ENCODE assay signal across 25 cellular contexts in the genomic region with DNA sequence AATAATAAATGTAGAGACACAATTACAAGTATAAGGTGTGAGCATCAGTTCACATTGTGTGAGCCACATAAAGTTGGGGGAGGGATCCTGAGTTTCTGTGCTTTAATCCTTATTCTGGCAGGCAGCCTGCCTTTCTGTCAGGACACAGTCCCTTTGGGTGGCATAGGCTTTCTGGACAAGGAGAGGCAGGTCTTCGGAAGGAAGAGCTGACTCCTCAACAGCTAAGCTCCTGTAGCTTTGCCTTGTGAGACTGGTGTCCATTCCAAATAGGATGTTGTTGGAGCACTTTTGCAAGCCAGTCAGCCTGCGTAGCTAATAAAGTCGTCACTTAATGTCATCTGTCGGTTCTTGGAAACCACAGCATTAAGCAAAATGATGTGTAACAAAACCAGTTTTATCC.
"Had no signal": no experiment of that assay in that cellular context is flagged by ENCODE, and none has a peak within 500 bp of the region (broad histone marks: within the 10 kb centered on the region; RNA-seq: fewer than 3 reads in every experiment).

No MANE protein-coding gene starts in this region.

- H3K27me3 ChIP-seq: ascending aorta, breast epithelium, gastroesophageal sphincter had no signal

- H3K27ac ChIP-seq: ascending aorta, breast epithelium, dorsolateral prefrontal cortex had no signal

- H3K4me1 ChIP-seq: ascending aorta, breast epithelium had no signal

- DNase-seq: activated CD4-positive, alpha-beta memory T cell treated with anti-CD3 and anti-CD28 coated beads, Interleukin-2, amount 10 ng/mL, durations not matched to agents 7 days and 5 days; activated CD4-positive, alpha-beta T cell treated with anti-CD3 and anti-CD28 coated beads for 36 hours; activated CD4-positive, alpha-beta T cell treated with anti-CD3 and anti-CD28 coated beads, Interleukin-2, amount 10 ng/mL, durations not matched to agents 7 days and 5 days; activated CD4-positive, alpha-beta T cell treated with anti-CD3 and anti-CD28 coated beads, Interleukin-2, amount 50 U/mL, for 4 hours; activated CD4-positive, CD25-positive, alpha-beta regulatory T cell; activated CD4-positive, CD25-positive, alpha-beta regulatory T cell treated with anti-CD3 and anti-CD28 coated beads, Interleukin-2, amount 50 U/mL, for 72 hours; activated CD8-positive, alpha-beta memory T cell treated with anti-CD3 and anti-CD28 coated beads, Interleukin-2, amount 50 U/mL, for 48 hours; activated gamma-delta T cell; activated naive CD4-positive, alpha-beta T cell; activated naive CD4-positive, alpha-beta T cell treated with anti-CD3 and anti-CD28 coated beads, Interleukin-2, amount 10 ng/mL, durations not matched to agents 7 days and 5 days; activated naive CD8-positive, alpha-beta T cell treated with anti-CD3 and anti-CD28 coated beads, Interleukin-2, amount 10 ng/mL, durations not matched to agents 7 days and 5 days; activated T-cell treated with anti-CD3 and anti-CD28 coated beads for 4 hours; activated T-cell treated with anti-CD3 and anti-CD28 coated beads, Interleukin-2, amount 50 U/mL, for 24 hours; activated T-cell treated with anti-CD3 and anti-CD28 coated beads, Interleukin-2, amount 50 U/mL, for 72 hours; dorsolateral prefrontal cortex; effector memory CD4-positive, alpha-beta T cell; endodermal cell; foreskin melanocyte; head of caudate nucleus; T-helper 2 cell had no signal

- ATAC-seq: activated CD4-positive, alpha-beta T cell treated with anti-CD3 and anti-CD28 coated beads for 36 hours; activated naive CD4-positive, alpha-beta T cell treated with anti-CD3 and anti-CD28 coated beads, Interleukin-2, amount 50 U/mL, for 72 hours; activated T-cell treated with anti-CD3 and anti-CD28 coated beads, Interleukin-2, amount 50 U/mL, for 72 hours; gastroesophageal sphincter had no signal

- H3K4me3 ChIP-seq: ascending aorta, breast epithelium, coronary artery, dorsolateral prefrontal cortex, gastroesophageal sphincter had no signal

- H3K9me3 ChIP-seq: ascending aorta, breast epithelium, gastroesophageal sphincter had no signal

- H3K36me3 ChIP-seq: ascending aorta, breast epithelium, gastroesophageal sphincter had no signal
